20 cellular contexts compared by ENCODE assay signal in the genomic region with DNA sequence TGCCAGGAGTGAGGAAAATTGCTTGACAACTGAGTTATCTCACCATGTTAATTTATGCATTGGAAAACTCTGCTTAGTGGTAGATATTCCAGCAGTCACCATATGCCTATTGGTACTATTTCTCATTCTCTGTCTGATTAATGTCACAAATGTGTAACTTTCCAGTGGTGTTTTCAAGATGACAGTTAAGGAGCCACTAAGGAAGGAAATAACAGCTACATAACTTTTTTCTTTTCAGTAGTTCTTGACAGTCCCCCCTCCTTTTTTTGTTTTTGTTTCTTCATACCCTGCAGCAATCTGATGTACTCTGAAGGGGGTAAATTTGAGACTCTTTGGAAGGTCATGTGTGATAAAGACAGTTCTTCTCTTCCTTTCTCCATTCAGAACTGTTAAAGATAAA. TPM values are rescaled to one million over a fixed set of nuclear protein-coding genes. Genes with fewer than 3 reads are reported as not detected.
DNase-seq lines count a peak whose midpoint lies in the region; TF ChIP-seq lines count a peak whose summit lies in the region.
"Had no signal": no experiment of that assay in that cellular context is flagged by ENCODE, and none has a peak within 500 bp of the region (broad histone marks: within the 10 kb centered on the region; RNA-seq: fewer than 3 reads in every experiment).

No MANE protein-coding gene starts in this region.

- H3K27ac ChIP-seq in Peyer's patch: peak overlapping the region; percentile 26 to 70 (median 48)
- peak overlapping the region; percentile 29 for H3K27ac ChIP-seq in colonic mucosa
- peak overlapping the region in 3 of 5 donors; percentile 0 to 82 (median 65) for H3K27ac ChIP-seq in stomach
- H3K27ac ChIP-seq: parathyroid adenoma had no signal

- peak overlapping the region; percentile 72 for H3K4me3 Mint-ChIP-seq in activated T-cell treated with anti-CD3 and anti-CD28 coated beads, Interleukin-2, amount 50 U/mL, for 24 hours
- H3K4me3 Mint-ChIP-seq: endodermal cell had no signal

- intact Hi-C loops in colonic mucosa (cut with DNase I): no loop called here
- intact Hi-C loops in stomach (cut with DNase I; ENCODE audit: low total_unique reads): no loop called here

- no peak for TF ChIP-seq EP300 in stomach (IDR thresholded peaks at IDR 0.05)

- in situ Hi-C loops in GM13977 (cut with MboI; ENCODE audit: low pct_unique_long_range_greater_than_20kb, low sequenced_read_pairs, unreplicated experiment): no loop called here

- peaks cover 2% of the 10 kb centered on the region for H3K9me3 Mint-ChIP-seq in activated T-cell treated with anti-CD3 and anti-CD28 coated beads, Interleukin-2, amount 50 U/mL, for 24 hours
- H3K9me3 Mint-ChIP-seq: endodermal cell had no signal

- TF ChIP-seq POLR2A in Peyer's patch (IDR thresholded peaks at IDR 0.05) (no peak), stomach (IDR thresholded peaks at IDR 0.05) (no peak)

- no peak for DNase-seq in activated T-cell treated with anti-CD3 and anti-CD28 coated beads, Interleukin-2, amount 50 U/mL, for 24 hours
- DNase-seq in activated T-cell treated with anti-CD3 and anti-CD28 coated beads, Interleukin-2, amount 50 U/mL, for 1 hour: no peak
- DNase-seq in Peyer's patch: no peak
- no peak for DNase-seq in colonic mucosa
- no peak for DNase-seq in stomach
- DNase-seq in SHP77 (lab: John Stamatoyannopoulos, UW): no peak
- DNase-seq in MV-4-11 (lab: John Stamatoyannopoulos, UW): no peak
- DNase-seq in GM13977 (ENCODE audit: low spot score): no peak
- DNase-seq: Calu3; caudate nucleus; endodermal cell; GDM1; HCEC 1CT; IMR-90; left colon; NCI-H1417 treated with DMSO at 0.1 percent for 48 hours; NCI-H345; Right ventricle myocardium superior; stimulated activated CD4-positive, alpha-beta T cell treated with anti-CD3 and anti-CD28 coated beads, Interleukin-4, amount 100 ng/mL, for 4 hours had no signal

- H3K36me3 ChIP-seq in Peyer's patch: no peaks in the 10 kb centered on the region
- H3K36me3 ChIP-seq in colonic mucosa: no peaks in the 10 kb centered on the region
- peaks cover 0 to 5% (median 0%) of the 10 kb centered on the region in 4 donors for H3K36me3 ChIP-seq in stomach

- H3K4me1 ChIP-seq in Peyer's patch (peaks cover 0 to 9% (median 0%) of the 10 kb centered on the region in 4 donors), colonic mucosa (no peaks in the 10 kb centered on the region), stomach (peaks cover 0 to 58% (median 26%) of the 10 kb centered on the region in 4 donors)
- H3K4me1 ChIP-seq: parathyroid adenoma had no signal

- H3K9me3 ChIP-seq in Peyer's patch (no peaks in the 10 kb centered on the region), colonic mucosa (no peaks in the 10 kb centered on the region), stomach (no peaks in the 10 kb centered on the region)

- H3K27me3 ChIP-seq in Peyer's patch (no peaks in the 10 kb centered on the region), colonic mucosa (no peaks in the 10 kb centered on the region), stomach (no peaks in the 10 kb centered on the region)

- H3K4me1 Mint-ChIP-seq in activated T-cell treated with anti-CD3 and anti-CD28 coated beads, Interleukin-2, amount 50 U/mL, for 24 hours (ENCODE audit: low read depth): peaks cover 24% of the 10 kb centered on the region

- H3K9ac ChIP-seq in colonic mucosa (ENCODE audit: low read depth in 2 of 2, low read length in 2 of 2): no peak overlapping the region
- H3K9ac ChIP-seq: parathyroid adenoma had no signal

- peak overlapping the region; percentile 98 for H3K27ac Mint-ChIP-seq in activated T-cell treated with anti-CD3 and anti-CD28 coated beads, Interleukin-2, amount 50 U/mL, for 24 hours
- H3K27ac Mint-ChIP-seq: endodermal cell had no signal

- no peak for TF ChIP-seq CTCF in Peyer's patch (IDR thresholded peaks at IDR 0.05)
- TF ChIP-seq CTCF in colonic mucosa (IDR thresholded peaks at IDR 0.05): no peak
- no peak for TF ChIP-seq CTCF in stomach (IDR thresholded peaks at IDR 0.05)
- TF ChIP-seq CTCF in GM13977 (IDR thresholded peaks at IDR 0.05; ENCODE audit: extremely low read depth, insufficient read depth, missing control alignments): no peak

- no peak overlapping the region for H3K4me3 ChIP-seq in Peyer's patch
- H3K4me3 ChIP-seq in colonic mucosa: no peak overlapping the region
- H3K4me3 ChIP-seq in stomach: no peak overlapping the region

- peaks cover 39% of the 10 kb centered on the region for H3K36me3 Mint-ChIP-seq in activated T-cell treated with anti-CD3 and anti-CD28 coated beads, Interleukin-2, amount 50 U/mL, for 24 hours (ENCODE audit: low read depth)

- no peaks in the 10 kb centered on the region for H3K27me3 Mint-ChIP-seq in activated T-cell treated with anti-CD3 and anti-CD28 coated beads, Interleukin-2, amount 50 U/mL, for 24 hours

RNA-seq across cellular contexts. Expression of gene RASA2, which starts 13.1 kb away (rescaled TPM):
- 10 to 100 TPM; 22.3 to 43.7 (median 33.6) TPM for total RNA-seq in Peyer's patch
- total RNA-seq in colonic mucosa: 10 to 100 TPM; 12.0 to 18.3 TPM
- total RNA-seq in stomach: 10 to 100 TPM in 4 of 5 donors, 1 to 10 TPM in 1; 6.2 to 32.1 (median 21.7) TPM
- 1 to 10 TPM; 2.6 to 3.8 (median 3.4) TPM for polyA plus RNA-seq in stomach
